In genomic region chr1:74375376-74375775, GRCh38 we compare ENCODE assay signal across 16 cellular contexts.
A peak's percentile ranks its signal among the peaks of the same experiment; 100 is the strongest.
DNase-seq lines count a peak whose midpoint lies in the region; ATAC-seq and TF ChIP-seq lines count a peak whose summit lies in the region.
"Had no signal": no experiment of that assay in that cellular context is flagged by ENCODE, and none has a peak within 500 bp of the region (broad histone marks: within the 10 kb centered on the region; RNA-seq: fewer than 3 reads in every experiment).

No MANE protein-coding gene starts in this region.

- H2AK9ac ChIP-seq in IMR-90 (replicated peaks; ENCODE audit: low read depth, low read length, poor library complexity) = no peak overlapping the region

- no peak for TF ChIP-seq RAD21 in IMR-90 (IDR thresholded peaks at IDR 0.05; ENCODE audit: low read length)

- H4K91ac ChIP-seq in IMR-90 (ENCODE audit: insufficient read depth, low read depth, low read length) (no peak overlapping the region), trophoblast cell (ENCODE audit: low read depth, low read length) (no peak overlapping the region)

- in situ Hi-C loops in IMR-90 (cut with MboI; ENCODE audit: low sequenced_read_pairs) = no loop called here

- H4K20me1 ChIP-seq in IMR-90 (ENCODE audit: insufficient read depth, low read length) = no peaks in the 10 kb centered on the region

- no peak overlapping the region for H3K27ac ChIP-seq in IMR-90 (ENCODE audit: insufficient read depth, low read length)
- H3K27ac ChIP-seq in trophoblast cell (ENCODE audit: low read depth, low read length) = no peak overlapping the region

- TF ChIP-seq CTCF in IMR-90 (conservative IDR thresholded peaks at IDR 0.05; ENCODE audit: low read depth, low read length) (no peak), fibroblast of villous mesenchyme (IDR thresholded peaks at IDR 0.05; ENCODE audit: insufficient read depth, low read depth, low read length) (no peak)

- dilution Hi-C loops in IMR-90 (cut with HindIII; ENCODE audit: low sequenced_read_pairs, unreplicated experiment) = no loop called here

- no TSS peak for BruUV-seq in IMR-90 (replicated peaks; lab: Mats Ljungman, UMichigan)

- H3K9me3 ChIP-seq in IMR-90 (ENCODE audit: control insufficient read depth, insufficient read depth, low read length) = no peaks in the 10 kb centered on the region
- no peaks in the 10 kb centered on the region for H3K9me3 ChIP-seq in adipocyte (ENCODE audit: control insufficient read depth, low read length)
- no peaks in the 10 kb centered on the region for H3K9me3 ChIP-seq in trophoblast cell (ENCODE audit: insufficient read depth, low read depth, low read length)
- H3K9me3 ChIP-seq: Caco-2 had no signal

- H3K9me1 ChIP-seq in IMR-90 (ENCODE audit: insufficient read depth, low read length) = no peaks in the 10 kb centered on the region; the same call in 1 of the 2 replicates

- intact Hi-C loops in IMR-90 (cut with micrococcal nuclease) = no loop called here

- DNase-seq in IMR-90 (peak; percentile 23), adipocyte (ENCODE audit: low read depth) (peak; percentile 25), fibroblast of villous mesenchyme (ENCODE audit: low read depth) (peak; percentile 1), trophoblast cell (peak; percentile 65 to 85), pons (ENCODE audit: low spot score) (no peak), NCI-H2107 treated with DMSO at 0.1 percent for 48 hours (lab: John Stamatoyannopoulos, UW; ENCODE audit: unreplicated experiment) (no peak)
- DNase-seq: C1 segment of cervical spinal cord; Caco-2; CD4-positive, CD25-positive, alpha-beta regulatory T cell; CD8-positive, alpha-beta memory T cell; DMS153; DMS79; GDM1; HCEC 1CT had no signal

- H3K4me1 ChIP-seq in IMR-90 (ENCODE audit: control insufficient read depth, insufficient read depth, low read length) (no peaks in the 10 kb centered on the region), adipocyte (ENCODE audit: control insufficient read depth, insufficient read depth, low read length) (no peaks in the 10 kb centered on the region), trophoblast cell (ENCODE audit: control insufficient read depth in 1 of 2, insufficient read depth in 2 of 2, low read length in 2 of 2) (no peaks in the 10 kb centered on the region)
- H3K4me1 ChIP-seq: Caco-2 had no signal

- no peak overlapping the region for H4K5ac ChIP-seq in IMR-90 (ENCODE audit: low read depth, low read length)

- H3K18ac ChIP-seq in IMR-90 (ENCODE audit: low read depth, low read length) (no peak overlapping the region), trophoblast cell (ENCODE audit: low read length) (no peak overlapping the region)

- H3K27me3 ChIP-seq in IMR-90 (ENCODE audit: control insufficient read depth, insufficient read depth, low read length) = no peaks in the 10 kb centered on the region
- H3K27me3 ChIP-seq in adipocyte (replicated peaks; ENCODE audit: control insufficient read depth, insufficient read depth, low read length) = no peaks in the 10 kb centered on the region
- no peaks in the 10 kb centered on the region for H3K27me3 ChIP-seq in trophoblast cell (ENCODE audit: insufficient read depth, low read length)

- no peak overlapping the region for H2BK15ac ChIP-seq in IMR-90 (ENCODE audit: low read depth, low read length)

- no peak overlapping the region for H3K56ac ChIP-seq in IMR-90 (ENCODE audit: extremely low read depth, insufficient read depth, low read length)

- H3K36me3 ChIP-seq in IMR-90 (ENCODE audit: control insufficient read depth, insufficient read depth, low read length) (no peaks in the 10 kb centered on the region), adipocyte (ENCODE audit: control insufficient read depth, insufficient read depth, low read length, severe bottlenecking) (no peaks in the 10 kb centered on the region), trophoblast cell (ENCODE audit: control insufficient read depth in 1 of 2, insufficient read depth in 2 of 2, low read length in 2 of 2) (no peaks in the 10 kb centered on the region)

- H2AK5ac ChIP-seq in IMR-90 (ENCODE audit: low read depth, low read length) = no peak overlapping the region
- no peak overlapping the region for H2AK5ac ChIP-seq in trophoblast cell (ENCODE audit: low read length)

- H2AFZ ChIP-seq in IMR-90 (replicated peaks; ENCODE audit: low read length, poor library complexity) (no peak overlapping the region), trophoblast cell (ENCODE audit: insufficient read depth, low read length, poor library complexity) (no peak overlapping the region)
- H2AFZ ChIP-seq: GM23338 had no signal

- no peak overlapping the region for H3K4me3 ChIP-seq in IMR-90 (ENCODE audit: insufficient read depth, low read depth, low read length)
- H3K4me3 ChIP-seq in adipocyte (ENCODE audit: low read length) = no peak overlapping the region
- H3K4me3 ChIP-seq in fibroblast of villous mesenchyme (ENCODE audit: low read depth, low read length) = no peak overlapping the region
- no peak overlapping the region for H3K4me3 ChIP-seq in trophoblast cell (ENCODE audit: low read depth, low read length)
- H3K4me3 ChIP-seq: GM23338 had no signal

- H2BK120ac ChIP-seq in IMR-90 (ENCODE audit: low read depth, low read length) = no peak overlapping the region
- H2BK120ac ChIP-seq in trophoblast cell (ENCODE audit: insufficient read depth, low read length, poor library complexity) = no peak overlapping the region

- H3K23ac ChIP-seq in IMR-90 (ENCODE audit: low read depth, low read length) (no peak overlapping the region), trophoblast cell (ENCODE audit: low read length) (no peak overlapping the region)

- no peak for TF ChIP-seq POLR2A in IMR-90 (IDR thresholded peaks at IDR 0.05; ENCODE audit: low read depth, low read length)

- H3K4ac ChIP-seq in IMR-90 (ENCODE audit: low read depth, low read length) = no peak overlapping the region
- no peak overlapping the region for H3K4ac ChIP-seq in trophoblast cell (ENCODE audit: low read depth, low read length)

- H3K14ac ChIP-seq in IMR-90 (replicated peaks; ENCODE audit: low read depth, low read length) (no peak overlapping the region), trophoblast cell (ENCODE audit: low read length) (no peak overlapping the region)

- no peak overlapping the region for H3K4me2 ChIP-seq in IMR-90 (ENCODE audit: low read depth, low read length)
- H3K4me2 ChIP-seq in trophoblast cell (ENCODE audit: low read length) = no peak overlapping the region
- H3K4me2 ChIP-seq: GM23338 had no signal

- H3K79me1 ChIP-seq in IMR-90 (ENCODE audit: low read depth in 1 of 2, low read length in 2 of 2) = no peaks in the 10 kb centered on the region
- H3K79me1 ChIP-seq in trophoblast cell (ENCODE audit: low read length) = no peaks in the 10 kb centered on the region

- H4K8ac ChIP-seq in IMR-90 (ENCODE audit: low read depth in 2 of 2, low read length in 2 of 2) (no peak overlapping the region), trophoblast cell (ENCODE audit: low read depth, low read length) (no peak overlapping the region)

- H4K12ac ChIP-seq in trophoblast cell (ENCODE audit: low read depth, low read length) = no peak overlapping the region

- no peak overlapping the region for H2BK12ac ChIP-seq in trophoblast cell (ENCODE audit: low read length)

- peak; percentile 29; the same call in 1 of the 2 replicates for ATAC-seq in IMR-90 (ENCODE audit: low read depth)
- no peak for ATAC-seq in HG02798 (IDR thresholded peaks at IDR 0.05; ENCODE audit: poor library complexity, unreplicated experiment)
- ATAC-seq: GM23338 had no signal

- no peaks in the 10 kb centered on the region for H3K79me2 ChIP-seq in trophoblast cell (ENCODE audit: control insufficient read depth, insufficient read depth, low read length, poor library complexity)

- H2BK5ac ChIP-seq in IMR-90 (ENCODE audit: low read depth, low read length, poor library complexity, severe bottlenecking) (no peak overlapping the region), trophoblast cell (ENCODE audit: low read depth, low read length, poor library complexity) (no peak overlapping the region)

- H2BK20ac ChIP-seq in IMR-90 (ENCODE audit: low read depth, low read length) = no peak overlapping the region

- H3K9ac ChIP-seq in IMR-90 (ENCODE audit: low read depth, low read length) (no peak overlapping the region), adipocyte (ENCODE audit: low read length) (no peak overlapping the region), trophoblast cell (ENCODE audit: low read length) (no peak overlapping the region)

- CTCF ChIA-PET in IMR-90 (lab: Yijun Ruan, JAX) = no interaction called here

- POLR2A ChIA-PET in IMR-90 (lab: Charles Lee; ENCODE audit: unreplicated experiment) = no interaction called here

TF ChIP-seq in IMR-90, 13 proteins besides CTCF, POLR2A, EP300 and RAD21:
- no peak for TF ChIP-seq ELK1 (IDR thresholded peaks at IDR 0.05; ENCODE audit: borderline replicate concordance, low read depth, low read length)
- TF ChIP-seq MAFK (IDR thresholded peaks at IDR 0.05; ENCODE audit: low read depth, low read length) = no peak
- no peak for TF ChIP-seq BHLHE40 (IDR thresholded peaks at IDR 0.05; ENCODE audit: low read depth, low read length)
- TF ChIP-seq NFE2L2 (IDR thresholded peaks at IDR 0.05; ENCODE audit: low read depth, low read length) = no peak
- no peak for TF ChIP-seq RCOR1 (IDR thresholded peaks at IDR 0.05; ENCODE audit: insufficient replicate concordance, low read length)
- TF ChIP-seq CHD1 (IDR thresholded peaks at IDR 0.05; ENCODE audit: low read depth, low read length) = no peak

Comparison
In these comparisons a context has a peak if more than half of its experiments do, and no peak if none do; other contexts are left out.
1. DNase-seq: peak in IMR-90 (single experiment), adipocyte (single experiment), fibroblast of villous mesenchyme (single experiment) and trophoblast cell (2 of 2); none in pons (single experiment) and NCI-H2107 treated with DMSO at 0.1 percent for 48 hours (single experiment).